8 cellular contexts compared by ENCODE assay signal in the genomic region with DNA sequence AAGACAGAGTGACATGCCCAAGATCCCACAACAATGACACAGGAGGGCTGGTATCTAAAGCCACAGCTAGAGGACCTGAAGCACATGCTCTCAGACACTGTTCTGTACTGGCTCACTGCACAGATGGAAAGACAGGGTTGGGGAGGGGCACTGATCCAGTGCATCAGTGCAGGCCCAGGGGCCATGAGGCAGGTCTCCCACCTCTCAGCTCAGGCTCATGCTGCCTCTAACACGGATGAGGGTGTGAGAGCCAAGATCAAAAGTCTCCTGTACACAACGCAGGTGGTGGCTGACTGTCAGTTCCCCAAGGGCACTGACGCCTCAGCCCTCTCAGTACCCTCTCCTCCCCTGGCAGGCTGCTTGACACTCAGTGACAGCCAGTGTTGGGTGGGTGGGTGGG. TPM values are rescaled to one million over a fixed set of nuclear protein-coding genes. Genes with fewer than 3 reads are reported as not detected.
A peak's percentile ranks its signal among the peaks of the same experiment; 100 is the strongest.
DNase-seq lines count a peak whose midpoint lies in the region; ATAC-seq and TF ChIP-seq lines count a peak whose summit lies in the region.

No MANE protein-coding gene starts in this region.

- H3K27me3 Mint-ChIP-seq in activated T-helper 2 cell treated with anti-CD3 and anti-CD28 coated beads, Interferon-gamma antibody, Interleukin-2, Interleukin-4, amounts not matched to agents 10 μg/mL and 5 μg/mL and 100 μg/mL, durations not matched to agents 14 hours and 24 hours and 36 hours (ENCODE audit: low read depth) = no peaks in the 10 kb centered on the region

- intact Hi-C loops in activated T-helper 2 cell treated with anti-CD3 and anti-CD28 coated beads, Interferon-gamma antibody, Interleukin-2, Interleukin-4, amounts not matched to agents 10 μg/mL and 5 μg/mL and 100 μg/mL, durations not matched to agents 14 hours and 24 hours and 36 hours (cut with micrococcal nuclease) = loop anchor here (1.0 to 5.0 kb wide), 4 partner anchors 20 to 457 kb away; no protein-coding TSS in a partner anchor

- no peak for TF ChIP-seq CTCF in GM12864 (IDR thresholded peaks at IDR 0.05; ENCODE audit: low read depth, low read length, missing control alignments)

- no peaks in the 10 kb centered on the region for H3K9me3 Mint-ChIP-seq in activated T-helper 2 cell treated with anti-CD3 and anti-CD28 coated beads, Interferon-gamma antibody, Interleukin-2, Interleukin-4, amounts not matched to agents 10 μg/mL and 5 μg/mL and 100 μg/mL, durations not matched to agents 14 hours and 24 hours and 36 hours

- H3K4me3 Mint-ChIP-seq in activated T-helper 2 cell treated with anti-CD3 and anti-CD28 coated beads, Interferon-gamma antibody, Interleukin-2, Interleukin-4, amounts not matched to agents 10 μg/mL and 5 μg/mL and 100 μg/mL, durations not matched to agents 14 hours and 24 hours and 36 hours (ENCODE audit: low read depth) = peak overlapping the region; percentile 61

- H3K36me3 Mint-ChIP-seq in activated T-helper 2 cell treated with anti-CD3 and anti-CD28 coated beads, Interferon-gamma antibody, Interleukin-2, Interleukin-4, amounts not matched to agents 10 μg/mL and 5 μg/mL and 100 μg/mL, durations not matched to agents 14 hours and 24 hours and 36 hours (ENCODE audit: low read depth) = peaks cover 37% of the 10 kb centered on the region

- peaks cover 77% of the 10 kb centered on the region for H3K4me1 Mint-ChIP-seq in activated T-helper 2 cell treated with anti-CD3 and anti-CD28 coated beads, Interferon-gamma antibody, Interleukin-2, Interleukin-4, amounts not matched to agents 10 μg/mL and 5 μg/mL and 100 μg/mL, durations not matched to agents 14 hours and 24 hours and 36 hours (ENCODE audit: low read depth)

- peak overlapping the region; percentile 95 for H3K27ac Mint-ChIP-seq in activated T-helper 2 cell treated with anti-CD3 and anti-CD28 coated beads, Interferon-gamma antibody, Interleukin-2, Interleukin-4, amounts not matched to agents 10 μg/mL and 5 μg/mL and 100 μg/mL, durations not matched to agents 14 hours and 24 hours and 36 hours

- H3K4me3 ChIP-seq in GM12864 (ENCODE audit: low read depth, low read length) = peak overlapping the region; percentile 6

- ATAC-seq in GM19351 (IDR thresholded peaks at IDR 0.05; ENCODE audit: unreplicated experiment) = no peak

- DNase-seq in GM12864 (ENCODE audit: low read depth) = no peak
- peak; percentile 50 for DNase-seq in NCI-H1694 treated with DMSO at 0.1 percent for 48 hours (lab: John Stamatoyannopoulos, UW)
- DNase-seq in activated T-helper 2 cell treated with anti-CD3 and anti-CD28 coated beads, Interferon-gamma antibody, Interleukin-2, Interleukin-4, amounts not matched to agents 10 μg/mL and 5 μg/mL and 100 μg/mL, durations not matched to agents 14 hours and 24 hours and 36 hours (ENCODE audit: low spot score) = peak; percentile 37
- peak; percentile 64 for DNase-seq in myocyte (ENCODE audit: low read depth)
- DNase-seq in NCI-H2107 treated with DMSO at 0.1 percent for 48 hours (lab: John Stamatoyannopoulos, UW; ENCODE audit: unreplicated experiment) = no peak
- no peak for DNase-seq in erythroblast (lab: John Stamatoyannopoulos, UW)
- no peak for DNase-seq in NK-92 (lab: John Stamatoyannopoulos, UW; ENCODE audit: unreplicated experiment)

- no peak for TF ChIP-seq POLR2A in erythroblast (IDR thresholded peaks at IDR 0.05; ENCODE audit: low read length)

RNA-seq across cellular contexts. Expression of a gene that starts 10.9 kb away (rescaled TPM):
- total RNA-seq in activated T-helper 2 cell treated with anti-CD3 and anti-CD28 coated beads, Interferon-gamma antibody, Interleukin-2, Interleukin-4, amounts not matched to agents 10 μg/mL and 5 μg/mL and 100 μg/mL, durations not matched to agents 14 hours and 24 hours and 36 hours = 133 and 136 TPM in 2 replicates
- total RNA-seq in myocyte = 274 and 290 TPM in 2 replicates
- 225 TPM for polyA plus RNA-seq in myocyte (2012)

Comparison
In these comparisons a context has a peak if more than half of its experiments do, and no peak if none do; other contexts are left out.
1. DNase-seq: peak in NCI-H1694 treated with DMSO at 0.1 percent for 48 hours (single experiment), activated T-helper 2 cell treated with anti-CD3 and anti-CD28 coated beads, Interferon-gamma antibody, Interleukin-2, Interleukin-4, amounts not matched to agents 10 μg/mL and 5 μg/mL and 100 μg/mL, durations not matched to agents 14 hours and 24 hours and 36 hours (single experiment) and myocyte (single experiment); none in GM12864 (single experiment), NCI-H2107 treated with DMSO at 0.1 percent for 48 hours (single experiment), erythroblast (0 of 2) and NK-92 (single experiment).